ENCODE assay signal across 1 cellular context in genomic region chr13:49071341-49071937, GRCh38.
TF ChIP-seq lines count a peak whose summit lies in the region.

No MANE protein-coding gene starts in this region.

TF ChIP-seq in SK-N-SH, 30 proteins besides CTCF, POLR2A, EP300 and RAD21 (continued from another document):
- TF ChIP-seq RFX5 (IDR thresholded peaks at IDR 0.05; ENCODE audit: low read length) = no peak
- TF ChIP-seq NFIC (IDR thresholded peaks at IDR 0.05; ENCODE audit: borderline replicate concordance) = peak; percentile 9; the same call in 1 of the 2 replicates
- TF ChIP-seq USF1 (IDR thresholded peaks at IDR 0.05; ENCODE audit: borderline replicate concordance, low read depth) = no peak
- TF ChIP-seq MEF2A (IDR thresholded peaks at IDR 0.05; ENCODE audit: borderline replicate concordance, low read depth) = peak; percentile 54; the same call in 1 of the 2 replicates
- peak; percentile 14; the same call in 1 of the 2 replicates for TF ChIP-seq POLR2AphosphoS5 (IDR thresholded peaks at IDR 0.05; ENCODE audit: low read depth, low read length)
- TF ChIP-seq RXRA (IDR thresholded peaks at IDR 0.05; ENCODE audit: borderline replicate concordance, low read depth) = no peak
- no peak for TF ChIP-seq SIN3A (IDR thresholded peaks at IDR 0.05; ENCODE audit: borderline replicate concordance, low read depth, low read length)
- no peak for TF ChIP-seq SMC3 (IDR thresholded peaks at IDR 0.05; ENCODE audit: low read depth, low read length)
- TF ChIP-seq CHD2 (IDR thresholded peaks at IDR 0.05; ENCODE audit: low read length, partially characterized antibody) = no peak
